In genomic region chr16:57647136-57647875, GRCh38 we compare ENCODE assay signal across 13 cellular contexts. TPM values are rescaled to one million over a fixed set of nuclear protein-coding genes. Genes with fewer than 3 reads are reported as not detected.
DNase-seq lines count a peak whose midpoint lies in the region; ATAC-seq, FAIRE-seq and TF ChIP-seq lines count a peak whose summit lies in the region.
"Had no signal": no experiment of that assay in that cellular context is flagged by ENCODE, and none has a peak within 500 bp of the region (broad histone marks: within the 10 kb centered on the region; RNA-seq: fewer than 3 reads in every experiment).

No MANE protein-coding gene starts in this region.

- H3K4me3 ChIP-seq in kidney (ENCODE audit: low read length in 2 of 2) = no peak overlapping the region
- peak overlapping the region in 1 of 5 donors; percentile 3 for H3K4me3 ChIP-seq in subcutaneous abdominal adipose tissue (ENCODE audit: low read depth in 1 of 5, low read length in 5 of 5)

- peaks cover 17 to 28% of the 10 kb centered on the region in 2 donors for H3K4me1 ChIP-seq in kidney (ENCODE audit: control insufficient read depth in 1 of 2, insufficient read depth in 1 of 2, low read depth in 1 of 2, low read length in 2 of 2)
- peaks cover 0 to 70% (median 20%) of the 10 kb centered on the region in 5 donors for H3K4me1 ChIP-seq in subcutaneous abdominal adipose tissue (ENCODE audit: control insufficient read depth in 5 of 5, insufficient read depth in 5 of 5, low read length in 5 of 5)

- H3K27me3 Mint-ChIP-seq in activated CD4-positive, alpha-beta T cell treated with anti-CD3 and anti-CD28 coated beads, Interleukin-2, amount 10 ng/mL, durations not matched to agents 24 days and 14 days = no peaks in the 10 kb centered on the region
- no peaks in the 10 kb centered on the region for H3K27me3 Mint-ChIP-seq in activated naive CD8-positive, alpha-beta T cell

- intact Hi-C loops in activated CD4-positive, alpha-beta T cell treated with anti-CD3 and anti-CD28 coated beads, Interleukin-2, amount 10 ng/mL, durations not matched to agents 24 days and 14 days (cut with micrococcal nuclease) = no loop called here
- intact Hi-C loops in kidney (cut with DNase I) = loop anchor here (5.0 kb wide), 1 partner anchor 55 kb away; no protein-coding TSS in a partner anchor

- H3K36me3 ChIP-seq in kidney (ENCODE audit: control insufficient read depth in 1 of 2, insufficient read depth in 2 of 2, low read length in 2 of 2) = peaks cover 29 to 44% of the 10 kb centered on the region in 2 donors
- H3K36me3 ChIP-seq in subcutaneous abdominal adipose tissue (ENCODE audit: control insufficient read depth in 5 of 5, insufficient read depth in 5 of 5, low read length in 5 of 5) = peaks cover 0 to 30% (median 25%) of the 10 kb centered on the region in 5 donors

- TF ChIP-seq CTCF in kidney (IDR thresholded peaks at IDR 0.05; ENCODE audit: borderline replicate concordance, extremely low read depth, insufficient read depth) = no peak

- H3K4me1 Mint-ChIP-seq in activated CD4-positive, alpha-beta T cell treated with anti-CD3 and anti-CD28 coated beads, Interleukin-2, amount 10 ng/mL, durations not matched to agents 24 days and 14 days = peaks cover 33% of the 10 kb centered on the region
- H3K4me1 Mint-ChIP-seq in activated naive CD8-positive, alpha-beta T cell (ENCODE audit: low read depth) = peaks cover 28% of the 10 kb centered on the region

- H3K36me3 Mint-ChIP-seq in activated CD4-positive, alpha-beta T cell treated with anti-CD3 and anti-CD28 coated beads, Interleukin-2, amount 10 ng/mL, durations not matched to agents 24 days and 14 days (ENCODE audit: low read depth) = peaks cover 2% of the 10 kb centered on the region
- no peaks in the 10 kb centered on the region for H3K36me3 Mint-ChIP-seq in activated naive CD8-positive, alpha-beta T cell

- peak overlapping the region; percentile 49 for H3K27ac Mint-ChIP-seq in activated CD4-positive, alpha-beta T cell treated with anti-CD3 and anti-CD28 coated beads, Interleukin-2, amount 10 ng/mL, durations not matched to agents 24 days and 14 days
- peak overlapping the region; percentile 62 for H3K27ac Mint-ChIP-seq in activated naive CD8-positive, alpha-beta T cell

- H3K9me3 Mint-ChIP-seq in activated CD4-positive, alpha-beta T cell treated with anti-CD3 and anti-CD28 coated beads, Interleukin-2, amount 10 ng/mL, durations not matched to agents 24 days and 14 days = no peaks in the 10 kb centered on the region
- no peaks in the 10 kb centered on the region for H3K9me3 Mint-ChIP-seq in activated naive CD8-positive, alpha-beta T cell (ENCODE audit: low read depth)

- ATAC-seq in GM19452 (IDR thresholded peaks at IDR 0.05; ENCODE audit: unreplicated experiment) = no peak
- ATAC-seq: activated CD4-positive, CD25-positive, alpha-beta regulatory T cell treated with anti-CD3 and anti-CD28 coated beads, Interleukin-2, amount 50 U/mL, for 24 hours; foreskin keratinocyte had no signal

- H3K9me3 ChIP-seq in kidney (ENCODE audit: control insufficient read depth in 1 of 2, low read length in 2 of 2) = no peaks in the 10 kb centered on the region
- no peaks in the 10 kb centered on the region for H3K9me3 ChIP-seq in subcutaneous abdominal adipose tissue (ENCODE audit: control insufficient read depth in 5 of 5, low read length in 5 of 5)

- H3K9ac ChIP-seq in kidney (ENCODE audit: low read length in 2 of 2) (peak overlapping the region in 1 of 2 donors; percentile 57), subcutaneous abdominal adipose tissue (ENCODE audit: low read length in 5 of 5) (peak overlapping the region in 3 of 5 donors; percentile 43 to 57 (median 56))

- peaks cover 0 to 10% (median 3%) of the 10 kb centered on the region in 5 donors for H3K27me3 ChIP-seq in subcutaneous abdominal adipose tissue (ENCODE audit: control insufficient read depth in 5 of 5, insufficient read depth in 4 of 5, low read length in 5 of 5)
- H3K27me3 ChIP-seq: foreskin keratinocyte had no signal

- H3K27ac ChIP-seq in kidney (ENCODE audit: low read depth in 2 of 2, low read length in 2 of 2) (peak overlapping the region; percentile 64 to 69), subcutaneous abdominal adipose tissue (ENCODE audit: low read depth, low read length) (peak overlapping the region; percentile 93)
- H3K27ac ChIP-seq: foreskin keratinocyte had no signal

- no peak for DNase-seq in activated CD4-positive, alpha-beta T cell treated with anti-CD3 and anti-CD28 coated beads, Interleukin-2, amount 10 ng/mL, durations not matched to agents 24 days and 14 days
- no peak for DNase-seq in activated CD4-positive, alpha-beta T cell treated with anti-CD3 and anti-CD28 coated beads, Interleukin-2, amount 50 U/mL, for 48 hours
- DNase-seq in kidney = no peak
- DNase-seq in mucosa of gallbladder (ENCODE audit: low spot score) = no peak
- no peak for DNase-seq in NCI-H2107 (lab: John Stamatoyannopoulos, UW)
- DNase-seq: aorta; foreskin keratinocyte; OCI-M1; stimulated activated CD4-positive, alpha-beta T cell treated with anti-CD3 and anti-CD28 coated beads, Interleukin-1b, Interleukin-23, amount 100 ng/mL, for 48 hours had no signal

- no peak for FAIRE-seq in kidney (lab: Jason Lieb, UNC)

- no peak overlapping the region for H3K4me3 Mint-ChIP-seq in activated CD4-positive, alpha-beta T cell treated with anti-CD3 and anti-CD28 coated beads, Interleukin-2, amount 10 ng/mL, durations not matched to agents 24 days and 14 days
- H3K4me3 Mint-ChIP-seq in activated naive CD8-positive, alpha-beta T cell = no peak overlapping the region

RNA-seq across cellular contexts. Expression of gene ADGRG1, which starts 18.9 kb away (rescaled TPM):
- total RNA-seq in activated CD4-positive, alpha-beta T cell treated with anti-CD3 and anti-CD28 coated beads, Interleukin-2, amount 10 ng/mL, durations not matched to agents 24 days and 14 days = 3.8 and 4.8 TPM in 2 replicates
- total RNA-seq in kidney = 351 TPM
- polyA plus RNA-seq in kidney (ENCODE audit: insufficient read depth, low read depth, low replicate concordance) = 188 TPM
- 312 TPM for total RNA-seq in mucosa of gallbladder

RNA-seq across cellular contexts. Expression of gene ADGRG3, which starts 20.8 kb away (rescaled TPM):
- total RNA-seq in activated CD4-positive, alpha-beta T cell treated with anti-CD3 and anti-CD28 coated beads, Interleukin-2, amount 10 ng/mL, durations not matched to agents 24 days and 14 days = not detected in 2 replicates
- total RNA-seq in kidney (1.8 TPM), mucosa of gallbladder (0.60 TPM)
- polyA plus RNA-seq in kidney (ENCODE audit: insufficient read depth, low read depth, low replicate concordance) = 0.17 TPM
- total RNA-seq: foreskin keratinocyte had no signal
- polyA plus RNA-seq: foreskin keratinocyte had no signal

RNA-seq across cellular contexts. Expression of gene DRC7, which starts 47.3 kb away (rescaled TPM):
- total RNA-seq in activated CD4-positive, alpha-beta T cell treated with anti-CD3 and anti-CD28 coated beads, Interleukin-2, amount 10 ng/mL, durations not matched to agents 24 days and 14 days = 0.09 TPM in 1 of 2 replicates, not detected in the other
- total RNA-seq in kidney (3.2 TPM), mucosa of gallbladder (1.9 TPM)
- polyA plus RNA-seq in kidney (ENCODE audit: insufficient read depth, low read depth, low replicate concordance) = 1.8 TPM
- total RNA-seq: aorta, foreskin keratinocyte had no signal
- polyA plus RNA-seq: foreskin keratinocyte had no signal

Comparison
In these comparisons a context has a peak if more than half of its experiments do, and no peak if none do; other contexts are left out.
1. RNA of gene ADGRG1, which starts 18.9 kb away (total RNA-seq): 351 TPM in kidney (single experiment) and 312 TPM in mucosa of gallbladder (single experiment); 3.8 to 4.8 TPM in activated CD4-positive, alpha-beta T cell treated with anti-CD3 and anti-CD28 coated beads, Interleukin-2, amount 10 ng/mL, durations not matched to agents 24 days and 14 days; every median in the first group is over 10 times any median in the second.